ENCODE assay signal across 20 cellular contexts in the genomic region with DNA sequence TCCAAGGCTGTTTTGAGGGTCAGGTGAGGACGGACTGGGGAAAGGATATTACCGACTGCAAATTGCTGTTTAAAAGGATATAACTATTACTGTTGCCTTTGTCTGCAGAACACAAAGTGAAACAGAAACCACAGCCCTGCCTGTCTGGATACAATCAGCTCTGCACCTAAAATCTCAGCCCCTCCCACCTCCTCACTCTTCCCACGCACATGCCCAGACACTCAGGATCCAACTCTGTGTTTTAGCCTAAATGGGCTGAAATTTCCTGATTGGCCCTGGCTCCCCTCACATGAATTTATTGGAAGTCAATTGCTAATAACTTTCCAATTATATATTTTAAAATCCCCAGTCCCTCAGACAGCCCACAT.
"Had no signal": no experiment of that assay in that cellular context is flagged by ENCODE, and none has a peak within 500 bp of the region (broad histone marks: within the 10 kb centered on the region; RNA-seq: fewer than 3 reads in every experiment).

No MANE protein-coding gene starts in this region.

- H3K27ac Mint-ChIP-seq: activated naive CD4-positive, alpha-beta T cell treated with anti-CD3 and anti-CD28 coated beads, Interleukin-2, amount 50 U/mL, for 72 hours; activated T-helper 2 cell treated with anti-CD3 and anti-CD28 coated beads, Interferon-gamma antibody, Interleukin-2, Interleukin-4, amounts not matched to agents 10 μg/mL and 5 μg/mL and 100 μg/mL, durations not matched to agents 14 hours and 24 hours and 36 hours; mesothelial cell of epicardium; stimulated activated naive CD8-positive, alpha-beta T cell treated with anti-CD3 and anti-CD28 coated beads, Interleukin-15, Interleukin-2, amounts not matched to agents 100 ng/mL and 50 ng/mL, for 24 hours had no signal

- FAIRE-seq: kidney had no signal

- H3K4me3 ChIP-seq: adrenal gland, gastroesophageal sphincter, heart left ventricle, lung, ovary, psoas muscle, suprapubic skin had no signal

- H3K27me3 ChIP-seq: ovary had no signal

- ATAC-seq: activated naive CD4-positive, alpha-beta T cell treated with anti-CD3 and anti-CD28 coated beads, Interleukin-2, amount 50 U/mL, for 72 hours; esophagus mucosa; gastroesophageal sphincter; heart left ventricle; left lobe of liver; psoas muscle; right cardiac atrium had no signal

- H3K4me1 ChIP-seq: adrenal gland, gastroesophageal sphincter, heart left ventricle, psoas muscle had no signal

- H3K36me3 ChIP-seq: adrenal gland, gastroesophageal sphincter, heart left ventricle, ovary, suprapubic skin had no signal

- H3K4me3 Mint-ChIP-seq: mesothelial cell of epicardium; neural crest cell; stimulated activated naive CD8-positive, alpha-beta T cell treated with anti-CD3 and anti-CD28 coated beads, Interleukin-15, Interleukin-2, amounts not matched to agents 100 ng/mL and 50 ng/mL, for 24 hours had no signal

- H3K4me1 Mint-ChIP-seq: mesothelial cell of epicardium, neural crest cell had no signal

- H3K9me3 ChIP-seq: adrenal gland, gastroesophageal sphincter, heart left ventricle, ovary, psoas muscle, suprapubic skin had no signal

- H3K27ac ChIP-seq: adrenal gland, gastroesophageal sphincter, heart left ventricle, ovary, psoas muscle, suprapubic skin had no signal

- DNase-seq: activated CD4-positive, alpha-beta T cell treated with anti-CD3 and anti-CD28 coated beads, Interleukin-2, amount 50 U/mL, for 1 hour; activated T-cell treated with anti-CD3 and anti-CD28 coated beads, Interleukin-2, amount 50 U/mL, for 1 hour; effector CD8-positive, alpha-beta T cell; heart left ventricle; kidney; ovary; psoas muscle; right cardiac atrium; trophoblast cell had no signal

- H3K9me3 Mint-ChIP-seq: activated T-helper 2 cell treated with anti-CD3 and anti-CD28 coated beads, Interferon-gamma antibody, Interleukin-2, Interleukin-4, amounts not matched to agents 10 μg/mL and 5 μg/mL and 100 μg/mL, durations not matched to agents 14 hours and 24 hours and 36 hours; mesothelial cell of epicardium had no signal
